8 cellular contexts compared by ENCODE assay signal in genomic region chr6:3118353-3119039, GRCh38. TPM values are rescaled to one million over a fixed set of nuclear protein-coding genes. Genes with fewer than 3 reads are reported as not detected.
A peak's percentile ranks its signal among the peaks of the same experiment; 100 is the strongest.
DNase-seq lines count a peak whose midpoint lies in the region; ATAC-seq and TF ChIP-seq lines count a peak whose summit lies in the region.

BPHL (plus strand) TSS chr6:3118711; CDS start chr6:3118741, 30 bp downstream.

- TF ChIP-seq CTCF in HFF-Myc (IDR thresholded peaks at IDR 0.05; ENCODE audit: low read depth, low read length, missing control alignments) (no peak), gastroesophageal sphincter (IDR thresholded peaks at IDR 0.05) (peak in 1 of 4 experiments; percentile 35), neutrophil (IDR thresholded peaks at IDR 0.05) (peak; percentile 49), subcutaneous adipose tissue (IDR thresholded peaks at IDR 0.05; ENCODE audit: low read depth) (no peak)

- H3K36me3 ChIP-seq in SJSA1: peaks cover 13% of the 10 kb centered on the region
- H3K36me3 ChIP-seq in gastroesophageal sphincter: peaks cover 0 to 20% of the 10 kb centered on the region in 2 donors
- H3K36me3 ChIP-seq in neutrophil: peaks cover 24% of the 10 kb centered on the region

- no peaks in the 10 kb centered on the region for H3K27me3 ChIP-seq in SJSA1 (replicated peaks)
- no peaks in the 10 kb centered on the region for H3K27me3 ChIP-seq in gastroesophageal sphincter
- H3K27me3 ChIP-seq in neutrophil: peaks cover 23% of the 10 kb centered on the region

- 0% methylated on average over 3 to 13 of the region's 89 CpGs for WGBS in gastroesophageal sphincter (ENCODE audit: low coverage in 1 of 2), 2 donors

- H3K27me3 Mint-ChIP-seq in activated naive CD4-positive, alpha-beta T cell treated with anti-CD3 and anti-CD28 coated beads, Interleukin-2, amount 10 ng/mL, durations not matched to agents 7 days and 5 days: peaks cover 4% of the 10 kb centered on the region

- H3K36me3 Mint-ChIP-seq in activated naive CD4-positive, alpha-beta T cell treated with anti-CD3 and anti-CD28 coated beads, Interleukin-2, amount 10 ng/mL, durations not matched to agents 7 days and 5 days: peaks cover 11% of the 10 kb centered on the region

- H3K27ac ChIP-seq in SJSA1 (peak within 1 kb of the TSS; percentile 74), gastroesophageal sphincter (peak within 1 kb of the TSS; percentile 60 to 92 (median 90)), neutrophil (peak within 1 kb of the TSS; percentile 89)

- H3K27ac Mint-ChIP-seq in activated naive CD4-positive, alpha-beta T cell treated with anti-CD3 and anti-CD28 coated beads, Interleukin-2, amount 10 ng/mL, durations not matched to agents 7 days and 5 days: peak within 1 kb of the TSS; percentile 88

- DNase-seq in GM04503 (ENCODE audit: low read depth) (peak; percentile 49), HFF-Myc (ENCODE audit: extremely low read depth, low read depth) (peak; percentile 80), MV-4-11 (lab: John Stamatoyannopoulos, UW) (peak; percentile 89), SJSA1 (ENCODE audit: low read depth in 1 of 2, low spot score in 2 of 2) (peak; percentile 96 to 98)
- peak; percentile 99 for DNase-seq in activated naive CD4-positive, alpha-beta T cell treated with anti-CD3 and anti-CD28 coated beads, Interleukin-2, amount 10 ng/mL, durations not matched to agents 7 days and 5 days

- TF ChIP-seq POLR2A in gastroesophageal sphincter (IDR thresholded peaks at IDR 0.05): peak; percentile 47 to 56

- peaks cover 24% of the 10 kb centered on the region for H3K4me1 Mint-ChIP-seq in activated naive CD4-positive, alpha-beta T cell treated with anti-CD3 and anti-CD28 coated beads, Interleukin-2, amount 10 ng/mL, durations not matched to agents 7 days and 5 days

- peak within 1 kb of the TSS; percentile 80 for H3K4me3 Mint-ChIP-seq in activated naive CD4-positive, alpha-beta T cell treated with anti-CD3 and anti-CD28 coated beads, Interleukin-2, amount 10 ng/mL, durations not matched to agents 7 days and 5 days

- CTCF ChIA-PET in activated naive CD4-positive, alpha-beta T cell treated with anti-CD3 and anti-CD28 coated beads, Interleukin-2, amount 10 ng/mL, durations not matched to agents 7 days and 5 days (lab: Charles Lee): no interaction called here

- H3K9me3 ChIP-seq in SJSA1 (replicated peaks) (no peaks in the 10 kb centered on the region), gastroesophageal sphincter (no peaks in the 10 kb centered on the region), neutrophil (no peaks in the 10 kb centered on the region)

- no peaks in the 10 kb centered on the region for H3K9me3 Mint-ChIP-seq in activated naive CD4-positive, alpha-beta T cell treated with anti-CD3 and anti-CD28 coated beads, Interleukin-2, amount 10 ng/mL, durations not matched to agents 7 days and 5 days

- TF ChIP-seq EP300 in gastroesophageal sphincter (IDR thresholded peaks at IDR 0.05): no peak

- peak; percentile 97 for ATAC-seq in gastroesophageal sphincter

- H3K4me1 ChIP-seq in SJSA1 (replicated peaks) (peaks cover 16% of the 10 kb centered on the region), gastroesophageal sphincter (peaks cover 0 to 23% (median 3%) of the 10 kb centered on the region in 3 donors), neutrophil (ENCODE audit: control insufficient read depth in 1 of 2, insufficient read depth in 1 of 2, low read depth in 1 of 2, low read length in 1 of 2) (peaks cover 11 to 16% of the 10 kb centered on the region in 2 experiments)

- H3K4me3 ChIP-seq in HFF-Myc (replicated peaks; ENCODE audit: low read depth, low read length): peak within 1 kb of the TSS; percentile 65
- H3K4me3 ChIP-seq in SJSA1: peak within 1 kb of the TSS; percentile 90
- peak within 1 kb of the TSS; percentile 83 to 91 for H3K4me3 ChIP-seq in gastroesophageal sphincter
- peak within 1 kb of the TSS; percentile 63 to 99 for H3K4me3 ChIP-seq in neutrophil (ENCODE audit: low read depth in 1 of 2, low read length in 1 of 2)

RNA-seq across cellular contexts. Expression of gene BPHL, which starts in this region (rescaled TPM):
- total RNA-seq in SJSA1 (2014; rRNA removed; shearing (Covaris generic)): 16.8 and 18.7 TPM in 2 replicates
- total RNA-seq in gastroesophageal sphincter (10 to 100 TPM in 1 of 4 donors, 1 to 10 TPM in 3; 4.8 to 16.6 (median 6.5) TPM), subcutaneous adipose tissue (10 to 100 TPM; 25.8 to 41.6 (median 30.0) TPM)

Comparison
In these comparisons a context has a peak if more than half of its experiments do, and no peak if none do; other contexts are left out.
1. Peak in every context shown above with its lines: DNase-seq, ATAC-seq, H3K4me3 ChIP-seq and H3K27ac ChIP-seq.
2. DNase-seq: peak in every context shown above with its lines; median percentile 99 in activated naive CD4-positive, alpha-beta T cell treated with anti-CD3 and anti-CD28 coated beads, Interleukin-2, amount 10 ng/mL, durations not matched to agents 7 days and 5 days; 97 in SJSA1; 89 in MV-4-11; 80 in HFF-Myc; 49 in GM04503.